Comparison of ENCODE assay signal across 1 cellular context in the genomic region with DNA sequence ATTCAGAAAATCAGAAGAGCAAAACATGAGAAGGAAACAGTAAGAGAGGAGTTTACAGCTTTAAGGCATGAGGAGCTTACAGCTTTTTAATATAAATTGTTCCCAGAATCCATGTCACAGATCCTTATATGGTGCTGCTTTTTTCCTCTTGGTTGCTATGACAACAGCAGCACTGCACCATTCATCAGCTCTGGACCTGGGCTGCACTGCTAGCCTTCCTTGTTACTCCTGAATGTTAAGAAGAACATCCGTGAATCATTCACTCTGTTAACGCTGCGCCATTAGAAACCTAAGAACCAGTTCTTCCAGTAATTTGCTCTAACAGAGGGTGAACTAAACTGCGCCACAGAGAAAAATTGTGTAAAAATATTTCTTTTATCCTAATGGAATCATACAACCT.
TF ChIP-seq lines count a peak whose summit lies in the region.

No MANE protein-coding gene starts in this region.

TF ChIP-seq in WTC11, 78 proteins besides CTCF, POLR2A, EP300 and RAD21 (continued from another document):
- TF ChIP-seq NFE2L1 (CRISPR knock-in tag; IDR thresholded peaks at IDR 0.05) (no peak), ZNF219 (CRISPR knock-in tag; IDR thresholded peaks at IDR 0.05; ENCODE audit: borderline replicate concordance) (no peak)
